ENCODE assay signal across 16 cellular contexts in genomic region chr22:21590809-21591641, GRCh38. TPM values are rescaled to one million over a fixed set of nuclear protein-coding genes. Genes with fewer than 3 reads are reported as not detected.
A peak's percentile ranks its signal among the peaks of the same experiment; 100 is the strongest.
DNase-seq lines count a peak whose midpoint lies in the region; ATAC-seq and TF ChIP-seq lines count a peak whose summit lies in the region.
"Had no signal": no experiment of that assay in that cellular context is flagged by ENCODE, and none has a peak within 500 bp of the region (broad histone marks: within the 10 kb centered on the region; RNA-seq: fewer than 3 reads in every experiment).

No MANE protein-coding gene starts in this region.

- 49 to 54% methylated on average over 8 to 9 of the region's 9 CpGs for WGBS in thyroid gland, 2 donors

- H3K27ac ChIP-seq in left lung (peak overlapping the region in 1 of 2 donors; percentile 8), thyroid gland (no peak overlapping the region), upper lobe of right lung (no peak overlapping the region)

- H3K27ac Mint-ChIP-seq in stimulated activated naive CD8-positive, alpha-beta T cell treated with anti-CD3 and anti-CD28 coated beads, Interleukin-15, Interleukin-2, amounts not matched to agents 100 ng/mL and 50 ng/mL, for 24 hours: peak overlapping the region; percentile 65
- H3K27ac Mint-ChIP-seq in WTC11: peak overlapping the region; percentile 84

- CTCF ChIA-PET in WTC11 (lab: Charles Lee): interaction anchor here (1.2 kb wide), 1 partner anchor 21 kb away, joined by 3 read pairs; no protein-coding TSS in a partner anchor

- H3K27me3 Mint-ChIP-seq in stimulated activated naive CD8-positive, alpha-beta T cell treated with anti-CD3 and anti-CD28 coated beads, Interleukin-15, Interleukin-2, amounts not matched to agents 100 ng/mL and 50 ng/mL, for 24 hours: no peaks in the 10 kb centered on the region
- H3K27me3 Mint-ChIP-seq in WTC11 (ENCODE audit: low read depth): no peaks in the 10 kb centered on the region; the same call in 1 of the 2 replicates

- H3K36me3 ChIP-seq in left lung (peaks cover 0 to 38% of the 10 kb centered on the region in 2 donors), thyroid gland (peaks cover 0 to 22% of the 10 kb centered on the region in 2 donors), upper lobe of right lung (peaks cover 35% of the 10 kb centered on the region)

- H3K36me3 Mint-ChIP-seq in stimulated activated naive CD8-positive, alpha-beta T cell treated with anti-CD3 and anti-CD28 coated beads, Interleukin-15, Interleukin-2, amounts not matched to agents 100 ng/mL and 50 ng/mL, for 24 hours (ENCODE audit: low read depth): peaks cover 48% of the 10 kb centered on the region
- H3K36me3 Mint-ChIP-seq in WTC11: peaks cover 25% of the 10 kb centered on the region

- no peak overlapping the region for H3K4me3 Mint-ChIP-seq in stimulated activated naive CD8-positive, alpha-beta T cell treated with anti-CD3 and anti-CD28 coated beads, Interleukin-15, Interleukin-2, amounts not matched to agents 100 ng/mL and 50 ng/mL, for 24 hours
- H3K4me3 Mint-ChIP-seq in WTC11: no peak overlapping the region

- TF ChIP-seq CTCF in WTC11 (IDR thresholded peaks at IDR 0.05) (no peak), left lung (IDR thresholded peaks at IDR 0.05) (no peak), thyroid gland (IDR thresholded peaks at IDR 0.05) (no peak), upper lobe of right lung (IDR thresholded peaks at IDR 0.05) (no peak)

- H3K4me1 ChIP-seq in left lung (peaks cover 14 to 61% of the 10 kb centered on the region in 2 donors), thyroid gland (peaks cover 12 to 19% of the 10 kb centered on the region in 2 donors), upper lobe of right lung (peaks cover 42% of the 10 kb centered on the region)

- no peaks in the 10 kb centered on the region for H3K9me3 Mint-ChIP-seq in stimulated activated naive CD8-positive, alpha-beta T cell treated with anti-CD3 and anti-CD28 coated beads, Interleukin-15, Interleukin-2, amounts not matched to agents 100 ng/mL and 50 ng/mL, for 24 hours
- no peaks in the 10 kb centered on the region for H3K9me3 Mint-ChIP-seq in WTC11

- no peaks in the 10 kb centered on the region for H3K27me3 ChIP-seq in left lung
- H3K27me3 ChIP-seq in thyroid gland: no peaks in the 10 kb centered on the region
- H3K27me3 ChIP-seq in upper lobe of right lung: no peaks in the 10 kb centered on the region

- no peak for ATAC-seq in stimulated activated naive CD8-positive, alpha-beta T cell treated with anti-CD3 and anti-CD28 coated beads, Interleukin-15, Interleukin-2, amounts not matched to agents 100 U/mL and 50 U/mL, for 24 hours
- ATAC-seq in WTC11 (no peak), left lung (peak; percentile 4), upper lobe of right lung (no peak), HG02759 (IDR thresholded peaks at IDR 0.05; ENCODE audit: unreplicated experiment) (no peak)

- TF ChIP-seq POLR2A in thyroid gland (IDR thresholded peaks at IDR 0.05): no peak

- H3K9me3 ChIP-seq in left lung (no peaks in the 10 kb centered on the region), thyroid gland (no peaks in the 10 kb centered on the region), upper lobe of right lung (no peaks in the 10 kb centered on the region)

- H3K4me1 Mint-ChIP-seq in stimulated activated naive CD8-positive, alpha-beta T cell treated with anti-CD3 and anti-CD28 coated beads, Interleukin-15, Interleukin-2, amounts not matched to agents 100 ng/mL and 50 ng/mL, for 24 hours (ENCODE audit: low read depth): peaks cover 77% of the 10 kb centered on the region
- H3K4me1 Mint-ChIP-seq in WTC11: peaks cover 18% of the 10 kb centered on the region

- H3K4me3 ChIP-seq in left lung (no peak overlapping the region), thyroid gland (replicated peaks in 1 of 3) (no peak overlapping the region), upper lobe of right lung (no peak overlapping the region)

- POLR2A ChIA-PET in WTC11 (lab: Charles Lee): no interaction called here

- DNase-seq in stimulated activated naive CD8-positive, alpha-beta T cell treated with anti-CD3 and anti-CD28 coated beads, Interleukin-15, Interleukin-2, amounts not matched to agents 100 U/mL and 50 U/mL, for 24 hours: no peak
- DNase-seq in WTC11 (ENCODE audit: low spot score): no peak
- DNase-seq in left lung: no peak
- peak; percentile 29 to 40 for DNase-seq in thyroid gland
- DNase-seq in upper lobe of right lung: no peak
- no peak for DNase-seq in NOMO-1 (lab: John Stamatoyannopoulos, UW; ENCODE audit: unreplicated experiment in 2 of 2)
- DNase-seq: activated T-cell treated with anti-CD3 and anti-CD28 coated beads, Interleukin-2, amount 50 U/mL, for 48 hours; GDM1; mesenchymal stem cell; NCI-H526 treated with DMSO at 0.1 percent for 48 hours; stimulated activated CD4-positive, alpha-beta T cell treated with anti-CD3 and anti-CD28 coated beads, Interleukin-2, amount 100 ng/mL, for 48 hours; stimulated activated naive CD4-positive, alpha-beta T cell treated with Interleukin-2 at 50 U/mL for 16 hours had no signal

- intact Hi-C loops in left lung (cut with DNase I): no loop called here
- intact Hi-C loops in thyroid gland (cut with DNase I): no loop called here
- intact Hi-C loops in upper lobe of right lung (cut with DNase I): no loop called here

TF ChIP-seq in WTC11, 78 proteins besides CTCF, POLR2A, EP300 and RAD21:
- TF ChIP-seq FOXP4 (CRISPR knock-in tag; IDR thresholded peaks at IDR 0.05): no peak
- TF ChIP-seq, protein P1, sequence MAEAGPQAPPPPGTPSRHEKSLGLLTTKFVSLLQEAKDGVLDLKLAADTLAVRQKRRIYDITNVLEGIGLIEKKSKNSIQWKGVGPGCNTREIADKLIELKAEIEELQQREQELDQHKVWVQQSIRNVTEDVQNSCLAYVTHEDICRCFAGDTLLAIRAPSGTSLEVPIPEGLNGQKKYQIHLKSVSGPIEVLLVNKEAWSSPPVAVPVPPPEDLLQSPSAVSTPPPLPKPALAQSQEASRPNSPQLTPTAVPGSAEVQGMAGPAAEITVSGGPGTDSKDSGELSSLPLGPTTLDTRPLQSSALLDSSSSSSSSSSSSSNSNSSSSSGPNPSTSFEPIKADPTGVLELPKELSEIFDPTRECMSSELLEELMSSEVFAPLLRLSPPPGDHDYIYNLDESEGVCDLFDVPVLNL (CRISPR knock-in tag; IDR thresholded peaks at IDR 0.05; ENCODE audit: borderline replicate concordance, low read depth): no peak

RNA-seq across cellular contexts. Expression of gene UBE2L3, which starts 23.5 kb away (rescaled TPM):
- total RNA-seq in WTC11 (2021) (75.7 to 79.1 TPM (median 77.4 TPM) in 3 replicates), left lung (10 to 100 TPM; 51.9 to 52.8 TPM), thyroid gland (10 to 100 TPM; 38.2 to 61.9 (median 47.5) TPM), upper lobe of right lung (45.7 TPM)

RNA-seq across cellular contexts. Expression of gene YDJC, which starts 38.8 kb away (rescaled TPM):
- total RNA-seq in WTC11 (2021) (39.1 to 42.1 TPM (median 39.8 TPM) in 3 replicates), left lung (10 to 100 TPM; 13.1 to 17.2 TPM), thyroid gland (10 to 100 TPM; 44.5 to 72.7 (median 54.6) TPM), upper lobe of right lung (13.9 TPM)

RNA-seq across cellular contexts. Expression of gene RIMBP3C, which starts 39.8 kb away (rescaled TPM):
- total RNA-seq in WTC11 (2021): 0.21 to 0.44 TPM in 2 of 3 replicates, not detected in the other
- total RNA-seq in left lung: under 1 TPM; 0.17 to 0.31 TPM
- under 1 TPM in 3 of 4 donors, not detected in 1; 0.13 to 0.59 (median 0.45) TPM for total RNA-seq in thyroid gland
- total RNA-seq in upper lobe of right lung: 0.41 TPM

RNA-seq across cellular contexts. Expression of gene CCDC116, which starts 41.5 kb away (rescaled TPM):
- total RNA-seq in WTC11 (2021): 0.14 to 0.57 TPM (median 0.27 TPM) in 3 replicates
- total RNA-seq in left lung: 1 to 10 TPM in 1 of 2 donors, under 1 TPM in 1; 0.26 to 1.1 TPM
- 1 to 10 TPM in 1 of 4 donors, under 1 TPM in 3; 0.27 to 1.6 (median 0.74) TPM for total RNA-seq in thyroid gland
- 0.69 TPM for total RNA-seq in upper lobe of right lung
- total RNA-seq: bronchial epithelial cell, renal cortical epithelial cell had no signal

RNA-seq across cellular contexts. Expression of gene SDF2L1, which starts 51.1 kb away (rescaled TPM):
- total RNA-seq in WTC11 (2021): 52.2 to 73.6 TPM (median 57.0 TPM) in 3 replicates
- total RNA-seq in left lung: 10 to 100 TPM; 47.2 to 82.1 TPM
- total RNA-seq in thyroid gland: 100 to 1,000 TPM in 2 of 4 donors, 10 to 100 TPM in 2; 60.2 to 444 (median 210) TPM
- total RNA-seq in upper lobe of right lung: 41.3 TPM

Comparison
In these comparisons a context has a peak if more than half of its experiments do, and no peak if none do; other contexts are left out.
1. DNase-seq: peak in thyroid gland (2 of 2); none in stimulated activated naive CD8-positive, alpha-beta T cell treated with anti-CD3 and anti-CD28 coated beads, Interleukin-15, Interleukin-2, amounts not matched to agents 100 U/mL and 50 U/mL, for 24 hours (single experiment), WTC11 (single experiment), left lung (0 of 2), upper lobe of right lung (single experiment) and NOMO-1 (0 of 2).